19 cellular contexts compared by ENCODE assay signal in the genomic region with DNA sequence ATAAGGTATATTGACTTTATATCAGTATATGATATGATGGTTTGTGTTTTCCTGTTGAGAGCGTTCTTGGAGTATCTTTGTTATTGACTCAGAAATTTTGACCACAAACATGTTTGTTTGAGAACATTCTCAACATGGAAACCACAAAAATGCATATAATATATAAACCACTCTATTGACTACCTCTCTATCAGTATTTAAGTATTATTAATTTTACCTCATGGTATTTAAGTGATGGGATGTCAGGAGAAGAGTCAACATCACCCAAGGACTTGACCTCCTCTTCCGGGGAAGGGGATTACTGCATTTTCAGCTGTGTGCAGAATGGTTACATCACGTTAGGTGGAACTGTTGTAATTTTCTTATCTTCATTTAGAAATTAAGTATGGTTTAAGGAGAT.
"Had no signal": no experiment of that assay in that cellular context is flagged by ENCODE, and none has a peak within 500 bp of the region (broad histone marks: within the 10 kb centered on the region; RNA-seq: fewer than 3 reads in every experiment).

No MANE protein-coding gene starts in this region.

- H3K9me3 ChIP-seq: colonic mucosa, heart left ventricle, right atrium auricular region, sigmoid colon, tibial artery, upper lobe of left lung, uterus had no signal

- H3K27ac ChIP-seq: colonic mucosa, heart left ventricle, right atrium auricular region, sigmoid colon, tibial artery, upper lobe of left lung, uterus had no signal

- H3K4me1 ChIP-seq: colonic mucosa, heart left ventricle, right atrium auricular region, sigmoid colon, tibial artery, upper lobe of left lung, uterus had no signal

- H3K27ac Mint-ChIP-seq: mesothelial cell of epicardium; natural killer cell; stimulated activated memory B cell treated with anti-CD40 and anti-IgM and Interleukin-4, amounts not matched to agents 10 μg/mL and 1 μg/mL and 100 μg/mL, for 72 hours; stimulated activated naive CD8-positive, alpha-beta T cell treated with anti-CD3 and anti-CD28 coated beads, Interleukin-15, Interleukin-2, amounts not matched to agents 100 ng/mL and 50 ng/mL, for 24 hours had no signal

- H3K9me3 Mint-ChIP-seq: mesothelial cell of epicardium; natural killer cell; neural crest cell; stimulated activated memory B cell treated with anti-CD40 and anti-IgM and Interleukin-4, amounts not matched to agents 10 μg/mL and 1 μg/mL and 100 μg/mL, for 72 hours; stimulated activated naive CD8-positive, alpha-beta T cell treated with anti-CD3 and anti-CD28 coated beads, Interleukin-15, Interleukin-2, amounts not matched to agents 100 ng/mL and 50 ng/mL, for 24 hours had no signal

- H3K4me3 ChIP-seq: colonic mucosa, heart left ventricle, right atrium auricular region, sigmoid colon, tibial artery, upper lobe of left lung, uterus had no signal

- H3K4me1 Mint-ChIP-seq: natural killer cell had no signal

- H3K27me3 ChIP-seq: colonic mucosa, heart left ventricle, sigmoid colon, tibial artery, upper lobe of left lung, uterus had no signal

- ATAC-seq: heart left ventricle; left lobe of liver; natural killer cell; stimulated activated memory B cell treated with anti-CD40 and anti-IgM and Interleukin-4, amounts not matched to agents 10 μg/mL and 1 μg/mL and 100 μg/mL, for 72 hours had no signal

- H3K27me3 Mint-ChIP-seq: stimulated activated memory B cell treated with anti-CD40 and anti-IgM and Interleukin-4, amounts not matched to agents 10 μg/mL and 1 μg/mL and 100 μg/mL, for 72 hours; stimulated activated naive CD8-positive, alpha-beta T cell treated with anti-CD3 and anti-CD28 coated beads, Interleukin-15, Interleukin-2, amounts not matched to agents 100 ng/mL and 50 ng/mL, for 24 hours had no signal

- H3K36me3 ChIP-seq: colonic mucosa, heart left ventricle, right atrium auricular region, sigmoid colon, tibial artery, upper lobe of left lung, uterus had no signal

- H3K36me3 Mint-ChIP-seq: mesothelial cell of epicardium, natural killer cell had no signal

- H3K4me3 Mint-ChIP-seq: mesothelial cell of epicardium; natural killer cell; neural crest cell; stimulated activated memory B cell treated with anti-CD40 and anti-IgM and Interleukin-4, amounts not matched to agents 10 μg/mL and 1 μg/mL and 100 μg/mL, for 72 hours; stimulated activated naive CD8-positive, alpha-beta T cell treated with anti-CD3 and anti-CD28 coated beads, Interleukin-15, Interleukin-2, amounts not matched to agents 100 ng/mL and 50 ng/mL, for 24 hours had no signal

- DNase-seq: colonic mucosa; dermis blood vessel endothelial cell; erythroblast; foreskin melanocyte; heart left ventricle; hippocampal formation; islet precursor cell; natural killer cell; sigmoid colon; stimulated activated CD4-positive, alpha-beta T cell treated with anti-CD3 and anti-CD28 coated beads, Interleukin-4, amount 100 ng/mL, for 1 hour; tibial artery; upper lobe of left lung; uterus had no signal
